ENCODE assay signal across 8 cellular contexts in the genomic region with DNA sequence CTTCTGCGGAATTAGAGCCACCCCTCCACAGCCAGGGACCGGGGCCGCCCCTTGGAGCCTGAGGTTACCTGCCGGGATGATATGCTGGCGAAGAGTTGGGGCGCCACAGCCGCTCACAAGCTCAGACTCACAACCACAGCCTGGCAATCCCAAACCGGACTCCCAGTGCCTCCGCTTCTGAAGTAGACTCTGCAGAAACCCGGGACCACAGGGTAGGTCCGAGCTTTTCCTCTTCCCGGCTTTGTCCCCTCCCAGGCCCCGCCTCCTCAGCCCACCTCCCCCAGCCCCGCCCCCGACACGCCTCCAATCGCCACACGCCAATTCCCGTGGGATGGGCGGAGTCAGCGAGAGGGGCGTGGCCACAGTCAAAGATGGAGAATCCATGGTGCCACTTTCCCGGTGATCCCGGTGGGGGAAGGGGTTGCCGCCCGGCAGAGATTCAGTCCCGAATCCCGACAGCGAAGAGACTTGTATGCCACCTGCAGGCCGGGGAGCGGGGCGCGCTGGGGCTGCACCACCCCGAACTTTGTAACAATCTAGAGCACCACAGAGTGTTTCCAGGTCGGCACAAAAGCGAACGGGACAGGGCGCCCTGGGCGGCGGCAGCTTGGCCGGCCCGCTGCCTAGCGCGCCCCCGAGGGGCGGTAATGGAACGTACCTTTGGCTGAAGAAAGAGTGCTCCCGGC. TPM values are rescaled to one million over a fixed set of nuclear protein-coding genes. Genes with fewer than 3 reads are reported as not detected.
DNase-seq lines count a peak whose midpoint lies in the region; ATAC-seq and TF ChIP-seq lines count a peak whose summit lies in the region.

Gene IDH1, minus strand, starts transcription at position 201 of the 686 bp plus-strand sequence. CDS start 3,520 bp downstream, outside the sequence.

- H3K4me1 ChIP-seq in PC-3 (ENCODE audit: insufficient read depth, low read length) (peaks cover 24% of the 10 kb centered on the region), muscle layer of duodenum (ENCODE audit: control insufficient read depth in 1 of 2, insufficient read depth in 2 of 2, low read length in 2 of 2) (peaks cover 19 to 23% of the 10 kb centered on the region in 2 donors)

- no peaks in the 10 kb centered on the region for H3K9me2 ChIP-seq in PC-3 (replicated peaks; ENCODE audit: low read length)

- H3K36me3 Mint-ChIP-seq in IgD-negative memory B cell, result no peaks in the 10 kb centered on the region

- H3K27ac ChIP-seq in PC-3 (ENCODE audit: low read length) (peak within 1 kb of the TSS; percentile 61), muscle layer of duodenum (ENCODE audit: low read length) (peak within 1 kb of the TSS; percentile 61)

- H3K36me3 ChIP-seq in PC-3 (ENCODE audit: low read depth, low read length), result peaks cover 18% of the 10 kb centered on the region; the same call in 1 of the 2 replicates
- H3K36me3 ChIP-seq in muscle layer of duodenum (ENCODE audit: control insufficient read depth in 1 of 2, insufficient read depth in 2 of 2, low read length in 2 of 2), result peaks cover 10 to 20% of the 10 kb centered on the region in 2 donors

- H3F3A ChIP-seq in PC-3 (ENCODE audit: low read length, unreplicated experiment), result no peaks in the 10 kb centered on the region

- peaks cover 22 to 33% (median 23%) of the 10 kb centered on the region in 3 donors for H3K4me1 Mint-ChIP-seq in IgD-negative memory B cell

- no peaks in the 10 kb centered on the region for H3K9me3 ChIP-seq in PC-3 (ENCODE audit: low read length)
- H3K9me3 ChIP-seq in muscle layer of duodenum (ENCODE audit: control insufficient read depth in 1 of 2, low read length in 2 of 2), result no peaks in the 10 kb centered on the region

- peak within 1 kb of the TSS; percentile 94 to 100 (median 98) for H3K4me3 Mint-ChIP-seq in IgD-negative memory B cell

- peak; percentile 74 for ATAC-seq in GM21529 (IDR thresholded peaks at IDR 0.05; ENCODE audit: unreplicated experiment)
- peak; percentile 76 for ATAC-seq in PC-3

- intact Hi-C loops in PC-3 (cut with micrococcal nuclease), result loop anchor here (1.0 kb wide), 3 partner anchors 11 to 153 kb away; partner anchors contain the start of gene PIKFYVE

- peak within 1 kb of the TSS; percentile 99 for H2AFZ ChIP-seq in PC-3 (ENCODE audit: low read length)

- no peaks in the 10 kb centered on the region for H4K20me1 ChIP-seq in PC-3 (ENCODE audit: low read length)

- POLR2A ChIA-PET in PC-3 (lab: Charles Lee; ENCODE audit: unreplicated experiment), result interaction anchor here (0.5 kb wide), 1 partner anchor 199 kb away, joined by 8 read pairs; no protein-coding TSS in a partner anchor

- H3K4me3 ChIP-seq in PC-3 (ENCODE audit: low read length), result peak within 1 kb of the TSS; percentile 99
- H3K4me3 ChIP-seq in muscle layer of duodenum (ENCODE audit: low read depth in 1 of 2, low read length in 2 of 2), result peak within 1 kb of the TSS; percentile 90 to 99

- peaks cover 15% of the 10 kb centered on the region for H3K79me2 ChIP-seq in PC-3 (ENCODE audit: low read length)

- CTCF ChIA-PET in PC-3 (lab: Charles Lee), result interaction anchor here (0.6 to 2.6 kb wide), 4 partner anchors 11 to 153 kb away, joined by 3 to 24 read pairs (median 8); no protein-coding TSS in a partner anchor

- peak within 1 kb of the TSS; percentile 72 to 99 (median 94) for H3K27ac Mint-ChIP-seq in IgD-negative memory B cell

- H3K9ac ChIP-seq in PC-3 (ENCODE audit: low read length), result peak within 1 kb of the TSS; percentile 71

- H3K9me3 Mint-ChIP-seq in IgD-negative memory B cell, result no peaks in the 10 kb centered on the region

- peak within 1 kb of the TSS; percentile 95 for H3K4me2 ChIP-seq in PC-3 (ENCODE audit: low read length)

- TF ChIP-seq CTCF in PC-3 (conservative IDR thresholded peaks at IDR 0.05; ENCODE audit: low read depth, low read length), result peak; percentile 73

- H3K27me3 ChIP-seq in PC-3 (ENCODE audit: low read length) (no peaks in the 10 kb centered on the region), muscle layer of duodenum (ENCODE audit: low read depth, low read length) (no peaks in the 10 kb centered on the region)

- peak; percentile 33 for TF ChIP-seq POLR2A in erythroblast (IDR thresholded peaks at IDR 0.05; ENCODE audit: low read length)

- BruUV-seq in PC-3 (replicated peaks; lab: Mats Ljungman, UMichigan), result no TSS peak

- DNase-seq in DMS53 (lab: John Stamatoyannopoulos, UW), result peak; percentile 97
- peak; percentile 97 for DNase-seq in PC-3
- DNase-seq in activated T-cell treated with anti-CD3 and anti-CD28 coated beads, Interleukin-2, amount 50 U/mL, for 1 hour, result peak; percentile 96
- peak; percentile 88 to 94 for DNase-seq in erythroblast (lab: John Stamatoyannopoulos, UW)
- peak; percentile 83 to 85 for DNase-seq in stimulated activated CD8-positive, alpha-beta memory T cell treated with anti-CD3 and anti-CD28 coated beads, Interleukin-7, amount 100 ng/mL, for 4 hours (ENCODE audit: low read depth in 2 of 2)

- H3K27me3 Mint-ChIP-seq in IgD-negative memory B cell, result no peaks in the 10 kb centered on the region

RNA-seq across cellular contexts. Expression of gene IDH1, which starts in this region (rescaled TPM):
- polyA plus RNA-seq in IgD-negative memory B cell, result 9.9 TPM
- total RNA-seq in PC-3 (2014; rRNA removed), result 71.5 and 73.6 TPM in 2 replicates

Comparison
In these comparisons a context has a peak if more than half of its experiments do, and no peak if none do; other contexts are left out.
1. Peak in every context shown above with its lines: DNase-seq, ATAC-seq, H3K4me3 ChIP-seq and H3K27ac ChIP-seq.